Comparison of ENCODE assay signal across 34 cellular contexts in genomic region chr4:3473943-3474335, GRCh38. TPM values are rescaled to one million over a fixed set of nuclear protein-coding genes. Genes with fewer than 3 reads are reported as not detected.
"Had no signal": no experiment of that assay in that cellular context is flagged by ENCODE, and none has a peak within 500 bp of the region (broad histone marks: within the 10 kb centered on the region; RNA-seq: fewer than 3 reads in every experiment).

No MANE protein-coding gene starts in this region.

- DNase-seq: activated CD4-positive, alpha-beta T cell treated with anti-CD3 and anti-CD28 coated beads, Interleukin-2, amount 10 ng/mL, durations not matched to agents 24 days and 14 days; activated CD4-positive, alpha-beta T cell treated with anti-CD3 and anti-CD28 coated beads, Interleukin-2, amount 50 U/mL, for 4 hours; activated CD8-positive, alpha-beta T cell treated with anti-CD3 and anti-CD28 coated beads for 36 hours; activated effector memory CD4-positive, alpha-beta T cell treated with anti-CD3 and anti-CD28 coated beads, Interleukin-2, amount 50 U/mL, for 16 hours; activated naive CD4-positive, alpha-beta T cell treated with Interleukin-2 at 50 U/mL for 16 hours; activated naive CD8-positive, alpha-beta T cell treated with anti-CD3 and anti-CD28 coated beads, Interleukin-2, amount 10 ng/mL, durations not matched to agents 7 days and 5 days; activated T-cell treated with anti-CD3 and anti-CD28 coated beads, Interleukin-2, amount 50 U/mL, for 1 hour; activated T-cell treated with anti-CD3 and anti-CD28 coated beads, Interleukin-2, amount 50 U/mL, for 72 hours; amygdala; NCI-H1092 treated with DMSO at 0.1 percent for 48 hours; NCI-H1417; NCI-H146; NCI-H187; NCI-H2029 treated with DMSO at 0.1 percent for 48 hours; NCI-H2107; NCI-H2171; NCI-H510A; NCI-H526; NCI-H748 treated with DMSO at 0.1 percent for 48 hours; SHP77 treated with DMSO at 0.1 percent for 48 hours; SK-N-SH had no signal

- H3K4me1 Mint-ChIP-seq: activated CD4-positive, alpha-beta T cell treated with anti-CD3 and anti-CD28 coated beads, Interleukin-2, amount 10 ng/mL, durations not matched to agents 24 days and 14 days; activated naive CD4-positive, alpha-beta T cell treated with anti-CD3 and anti-CD28 coated beads, Interleukin-2, amount 50 U/mL, for 24 hours; activated naive CD8-positive, alpha-beta T cell treated with anti-CD3 and anti-CD28 coated beads, Interleukin-2, amount 10 ng/mL, durations not matched to agents 7 days and 5 days; activated T-helper 17 cell treated with anti-CD3 and anti-CD28 coated beads, Interleukin-2, amount 50 U/mL, for 72 hours had no signal

- FAIRE-seq: K562, TTC549 had no signal

- H3K36me3 ChIP-seq: ascending aorta, cardiac muscle cell, SJSA1 had no signal

- H3K4me3 ChIP-seq: ascending aorta, cardiac muscle cell, K562, SJSA1 had no signal

- H3K27ac Mint-ChIP-seq: activated CD4-positive, alpha-beta T cell treated with anti-CD3 and anti-CD28 coated beads, Interleukin-2, amount 10 ng/mL, durations not matched to agents 24 days and 14 days; activated CD8-positive, alpha-beta T cell treated with anti-CD3 and anti-CD28 coated beads for 36 hours; activated naive CD4-positive, alpha-beta T cell treated with anti-CD3 and anti-CD28 coated beads, Interleukin-2, amount 50 U/mL, for 24 hours; activated naive CD8-positive, alpha-beta T cell treated with anti-CD3 and anti-CD28 coated beads, Interleukin-2, amount 10 ng/mL, durations not matched to agents 7 days and 5 days; activated T-cell treated with anti-CD3 and anti-CD28 coated beads, Interleukin-2, amount 50 U/mL, for 72 hours; activated T-helper 17 cell treated with anti-CD3 and anti-CD28 coated beads, Interleukin-2, amount 50 U/mL, for 72 hours; T-helper 1 cell treated with Interleukin-12 subunit alpha and Interleukin-12 subunit beta and Interleukin-4 antibody, amounts not matched to agents 30 μg/mL and 1 μg/mL, for 36 hours; T-helper 2 cell treated with Interferon-gamma antibody and Interleukin-4, amounts not matched to agents 5 μg/mL and 100 μg/mL, for 36 hours had no signal

- ATAC-seq: activated CD8-positive, alpha-beta T cell treated with anti-CD3 and anti-CD28 coated beads for 36 hours; activated T-cell treated with anti-CD3 and anti-CD28 coated beads, Interleukin-2, amount 50 U/mL, for 72 hours; activated T-helper 17 cell treated with anti-CD3 and anti-CD28 coated beads, Interleukin-2, amount 50 U/mL, for 72 hours; Panc1 had no signal

- H3K36me3 Mint-ChIP-seq: activated naive CD4-positive, alpha-beta T cell treated with anti-CD3 and anti-CD28 coated beads, Interleukin-2, amount 50 U/mL, for 24 hours; activated naive CD8-positive, alpha-beta T cell treated with anti-CD3 and anti-CD28 coated beads, Interleukin-2, amount 10 ng/mL, durations not matched to agents 7 days and 5 days had no signal

- H3K4me2 ChIP-seq: SK-N-SH had no signal

- H3K9ac ChIP-seq: SK-N-SH had no signal

- H3K27me3 ChIP-seq: ascending aorta, cardiac muscle cell, SJSA1 had no signal

- H3K27me3 Mint-ChIP-seq: activated CD4-positive, alpha-beta T cell treated with anti-CD3 and anti-CD28 coated beads, Interleukin-2, amount 10 ng/mL, durations not matched to agents 24 days and 14 days; activated CD8-positive, alpha-beta T cell treated with anti-CD3 and anti-CD28 coated beads for 36 hours; activated naive CD4-positive, alpha-beta T cell treated with anti-CD3 and anti-CD28 coated beads, Interleukin-2, amount 50 U/mL, for 24 hours; activated naive CD8-positive, alpha-beta T cell treated with anti-CD3 and anti-CD28 coated beads, Interleukin-2, amount 10 ng/mL, durations not matched to agents 7 days and 5 days; activated T-helper 17 cell treated with anti-CD3 and anti-CD28 coated beads, Interleukin-2, amount 50 U/mL, for 72 hours had no signal

- H3K4me3 Mint-ChIP-seq: activated CD4-positive, alpha-beta T cell treated with anti-CD3 and anti-CD28 coated beads, Interleukin-2, amount 10 ng/mL, durations not matched to agents 24 days and 14 days; activated CD8-positive, alpha-beta T cell treated with anti-CD3 and anti-CD28 coated beads for 36 hours; activated naive CD4-positive, alpha-beta T cell treated with anti-CD3 and anti-CD28 coated beads, Interleukin-2, amount 50 U/mL, for 24 hours; activated naive CD8-positive, alpha-beta T cell treated with anti-CD3 and anti-CD28 coated beads, Interleukin-2, amount 10 ng/mL, durations not matched to agents 7 days and 5 days; activated T-cell treated with anti-CD3 and anti-CD28 coated beads, Interleukin-2, amount 50 U/mL, for 72 hours; activated T-helper 17 cell treated with anti-CD3 and anti-CD28 coated beads, Interleukin-2, amount 50 U/mL, for 72 hours; T-helper 1 cell treated with Interleukin-12 subunit alpha and Interleukin-12 subunit beta and Interleukin-4 antibody, amounts not matched to agents 30 μg/mL and 1 μg/mL, for 36 hours; T-helper 2 cell treated with Interferon-gamma antibody and Interleukin-4, amounts not matched to agents 5 μg/mL and 100 μg/mL, for 36 hours had no signal

- H3K9me3 ChIP-seq: ascending aorta, SJSA1, SK-N-SH had no signal

- H3K27ac ChIP-seq: ascending aorta, cardiac muscle cell, SJSA1 had no signal

- H3K4me1 ChIP-seq: ascending aorta had no signal

- H3K9me3 Mint-ChIP-seq: activated CD4-positive, alpha-beta T cell treated with anti-CD3 and anti-CD28 coated beads, Interleukin-2, amount 10 ng/mL, durations not matched to agents 24 days and 14 days; activated CD8-positive, alpha-beta T cell treated with anti-CD3 and anti-CD28 coated beads for 36 hours; activated naive CD4-positive, alpha-beta T cell treated with anti-CD3 and anti-CD28 coated beads, Interleukin-2, amount 50 U/mL, for 24 hours; activated naive CD8-positive, alpha-beta T cell treated with anti-CD3 and anti-CD28 coated beads, Interleukin-2, amount 10 ng/mL, durations not matched to agents 7 days and 5 days; activated T-cell treated with anti-CD3 and anti-CD28 coated beads, Interleukin-2, amount 50 U/mL, for 72 hours; activated T-helper 17 cell treated with anti-CD3 and anti-CD28 coated beads, Interleukin-2, amount 50 U/mL, for 72 hours; T-helper 1 cell treated with Interleukin-12 subunit alpha and Interleukin-12 subunit beta and Interleukin-4 antibody, amounts not matched to agents 30 μg/mL and 1 μg/mL, for 36 hours; T-helper 2 cell treated with Interferon-gamma antibody and Interleukin-4, amounts not matched to agents 5 μg/mL and 100 μg/mL, for 36 hours had no signal

RNA-seq across cellular contexts. Expression of gene DOK7, which starts 10.8 kb away (rescaled TPM):
- total RNA-seq: activated CD4-positive, alpha-beta T cell treated with anti-CD3 and anti-CD28 coated beads, Interleukin-2, amount 10 ng/mL, durations not matched to agents 24 days and 14 days; activated CD8-positive, alpha-beta memory T cell treated with anti-CD3 and anti-CD28 coated beads for 36 hours; activated CD8-positive, alpha-beta T cell treated with anti-CD3 and anti-CD28 coated beads for 36 hours; activated naive CD8-positive, alpha-beta T cell treated with anti-CD3 and anti-CD28 coated beads, Interleukin-2, amount 10 ng/mL, durations not matched to agents 7 days and 5 days; activated T-cell treated with anti-CD3 and anti-CD28 coated beads, Interleukin-2, amount 50 U/mL, for 72 hours; activated T-helper 17 cell treated with anti-CD3 and anti-CD28 coated beads, Interleukin-2, amount 50 U/mL, for 72 hours; K562; RPMI7951 had no signal
- polyA plus RNA-seq: K562, SK-N-SH had no signal

RNA-seq across cellular contexts. Expression of gene HGFAC, which starts 32.2 kb away (rescaled TPM):
- total RNA-seq: activated CD4-positive, alpha-beta T cell treated with anti-CD3 and anti-CD28 coated beads, Interleukin-2, amount 10 ng/mL, durations not matched to agents 24 days and 14 days; activated CD8-positive, alpha-beta memory T cell treated with anti-CD3 and anti-CD28 coated beads for 36 hours; activated CD8-positive, alpha-beta T cell treated with anti-CD3 and anti-CD28 coated beads for 36 hours; activated naive CD8-positive, alpha-beta T cell treated with anti-CD3 and anti-CD28 coated beads, Interleukin-2, amount 10 ng/mL, durations not matched to agents 7 days and 5 days; activated T-helper 17 cell treated with anti-CD3 and anti-CD28 coated beads, Interleukin-2, amount 50 U/mL, for 72 hours; K562; M059J; RPMI7951 had no signal
